25 cellular contexts compared by ENCODE assay signal in genomic region chr1:100313382-100313781, GRCh38. TPM values are rescaled to one million over a fixed set of nuclear protein-coding genes. Genes with fewer than 3 reads are reported as not detected.
A peak's percentile ranks its signal among the peaks of the same experiment; 100 is the strongest.
DNase-seq lines count a peak whose midpoint lies in the region; ATAC-seq, FAIRE-seq and TF ChIP-seq lines count a peak whose summit lies in the region.
"Had no signal": no experiment of that assay in that cellular context is flagged by ENCODE, and none has a peak within 500 bp of the region (broad histone marks: within the 10 kb centered on the region; RNA-seq: fewer than 3 reads in every experiment).

No MANE protein-coding gene starts in this region.

- no peaks in the 10 kb centered on the region for H3K27me3 Mint-ChIP-seq in effector memory CD8-positive, alpha-beta T cell
- H3K27me3 Mint-ChIP-seq: CD4-positive, CD25-positive, alpha-beta regulatory T cell had no signal

- H3K36me3 Mint-ChIP-seq in effector memory CD8-positive, alpha-beta T cell (ENCODE audit: insufficient read depth), result no peaks in the 10 kb centered on the region

- DNase-seq in HT1080 (ENCODE audit: low read depth) (peak; percentile 46), SW480 (ENCODE audit: low spot score) (peak; percentile 76), epithelial cell of esophagus (ENCODE audit: low read depth) (peak; percentile 16), urothelium cell line (ENCODE audit: low spot score) (peak; percentile 48), GM12892 (ENCODE audit: insufficient read length) (no peak)
- no peak for DNase-seq in effector memory CD8-positive, alpha-beta T cell
- DNase-seq: CD4-positive, CD25-positive, alpha-beta regulatory T cell; DMS 273 treated with DMSO at 0.1 percent for 48 hours; DMS79 treated with DMSO at 0.1 percent for 48 hours; H9; IMR-90; Kasumi-1; MM.1S; NCI-H1092; NCI-H1436; NCI-H1930; NCI-H2227 treated with DMSO at 0.1 percent for 48 hours; NCI-H510A treated with DMSO at 0.1 percent for 48 hours; NCI-H774; NK-92 treated with Interleukin-12 subunit alpha and Interleukin-12 subunit beta, amount 100 ng/mL, for 24 hours; Peyer's patch had no signal

- no peaks in the 10 kb centered on the region for H3K4me1 Mint-ChIP-seq in effector memory CD8-positive, alpha-beta T cell (ENCODE audit: low read depth in 2 of 2)
- H3K4me1 Mint-ChIP-seq: CD4-positive, CD25-positive, alpha-beta regulatory T cell had no signal

- FAIRE-seq in urothelium cell line (lab: Jason Lieb, UNC) (no peak), GM12892 (lab: Jason Lieb, UNC) (no peak)
- FAIRE-seq: HTR-8/SVneo had no signal

- no peak for TF ChIP-seq CTCF in epithelial cell of esophagus (IDR thresholded peaks at IDR 0.05; ENCODE audit: insufficient read depth, low read depth, low read length, missing control alignments)

- no peaks in the 10 kb centered on the region for H3K9me3 Mint-ChIP-seq in effector memory CD8-positive, alpha-beta T cell

- H3K4me3 ChIP-seq in epithelial cell of esophagus (ENCODE audit: low read length), result no peak overlapping the region
- H3K4me3 ChIP-seq: Peyer's patch, SJSA1 had no signal

- no peak overlapping the region for H3K4me3 Mint-ChIP-seq in effector memory CD8-positive, alpha-beta T cell
- H3K4me3 Mint-ChIP-seq: CD4-positive, CD25-positive, alpha-beta regulatory T cell; H9 had no signal

- no peak for ATAC-seq in HG03378 (IDR thresholded peaks at IDR 0.05; ENCODE audit: unreplicated experiment)
- ATAC-seq in effector memory CD8-positive, alpha-beta T cell (replicated peaks), result no peak
- ATAC-seq: Right ventricle myocardium inferior had no signal

- no peak for TF ChIP-seq POLR2A in GM12892 (IDR thresholded peaks at IDR 0.05; ENCODE audit: low read depth, low read length)

- no peak overlapping the region for H3K27ac Mint-ChIP-seq in effector memory CD8-positive, alpha-beta T cell
- H3K27ac Mint-ChIP-seq: CD4-positive, CD25-positive, alpha-beta regulatory T cell; H9 had no signal

RNA-seq across cellular contexts. Expression of gene CDC14A, which starts 38.9 kb away (rescaled TPM):
- 1.8 and 2.4 TPM in 2 replicates for total RNA-seq in HT1080 (2014; rRNA removed; shearing (Covaris generic))
- polyA plus RNA-seq in HT1080 (2015; cell fraction: cytosol; rRNA removed), result 1.4 and 1.6 TPM in 2 replicates
- polyA plus RNA-seq in HT1080 (2015; cell fraction: nucleus; rRNA removed), result 1.9 and 2.3 TPM in 2 replicates
- 4.0 TPM for polyA plus RNA-seq in GM12892 (2012; ENCODE audit: missing spikeins)

RNA-seq across cellular contexts. Expression of gene RTCA, which starts 47.4 kb away (rescaled TPM):
- total RNA-seq in HT1080 (2014; rRNA removed; shearing (Covaris generic)), result 31.1 and 37.9 TPM in 2 replicates
- polyA plus RNA-seq in HT1080 (2015; cell fraction: cytosol; rRNA removed), result 38.6 and 40.6 TPM in 2 replicates
- 23.9 and 26.2 TPM in 2 replicates for polyA plus RNA-seq in HT1080 (2015; cell fraction: nucleus; rRNA removed)
- 36.2 TPM for polyA plus RNA-seq in GM12892 (2012; ENCODE audit: missing spikeins)

Comparison
In these comparisons a context has a peak if more than half of its experiments do, and no peak if none do; other contexts are left out.
1. DNase-seq: peak in HT1080 (single experiment), SW480 (single experiment), epithelial cell of esophagus (single experiment) and urothelium cell line (single experiment); none in GM12892 (single experiment) and effector memory CD8-positive, alpha-beta T cell (0 of 3).